ENCODE assay signal across 8 cellular contexts in the genomic region with DNA sequence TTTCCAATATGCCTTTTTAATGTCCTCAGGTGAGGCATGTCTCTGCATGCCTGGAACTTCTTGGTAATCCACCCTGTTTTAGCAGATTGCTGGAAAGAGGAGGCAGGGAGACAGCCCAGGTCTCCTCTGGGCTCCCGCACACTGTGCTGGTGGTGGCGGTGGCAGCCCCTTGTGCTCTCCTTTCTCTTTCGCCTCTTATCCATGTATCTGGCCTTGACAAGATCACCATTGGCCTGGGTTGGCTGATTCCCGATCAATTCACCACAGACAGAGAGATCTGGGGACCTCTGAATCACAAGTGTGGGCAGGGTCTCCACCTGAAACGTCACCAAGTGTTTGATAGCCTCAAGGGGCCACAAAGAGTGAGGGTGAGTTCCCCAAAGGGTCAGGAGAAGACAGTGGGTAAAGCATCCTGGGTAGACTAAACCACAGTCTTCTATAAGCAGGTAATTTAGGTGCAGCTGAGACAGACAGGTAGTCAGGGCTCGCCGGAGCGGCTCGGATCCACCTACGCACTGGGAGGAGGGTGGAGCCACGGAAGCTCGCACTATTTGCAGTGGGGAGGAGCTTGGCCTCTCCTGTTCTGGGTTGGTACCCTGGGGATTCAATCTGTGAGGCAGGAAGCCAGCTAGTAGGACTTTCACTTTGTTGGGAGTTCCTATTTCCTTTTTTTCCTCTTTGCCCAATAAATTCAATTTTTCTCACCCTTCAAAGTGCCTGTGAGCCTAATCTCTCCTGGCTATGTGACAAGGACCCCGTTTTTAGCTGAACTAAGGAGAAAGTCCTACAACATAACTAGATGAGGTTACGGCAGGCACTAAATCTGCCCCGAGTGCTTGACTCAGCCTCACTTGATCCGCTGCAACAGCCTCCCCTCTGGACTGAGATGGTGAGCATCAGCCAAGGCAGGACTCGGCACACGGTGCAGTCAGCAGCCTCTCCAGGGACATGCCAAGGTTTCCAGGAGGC. TPM values are rescaled to one million over a fixed set of nuclear protein-coding genes. Genes with fewer than 3 reads are reported as not detected.
DNase-seq lines count a peak whose midpoint lies in the region; ATAC-seq and TF ChIP-seq lines count a peak whose summit lies in the region.

No MANE protein-coding gene starts in this region.

- TF ChIP-seq CTCF in 22Rv1 (IDR thresholded peaks at IDR 0.05) (no peak), osteoblast (IDR thresholded peaks at IDR 0.05; ENCODE audit: extremely low read depth, low read depth, low read length) (no peak), upper lobe of left lung (IDR thresholded peaks at IDR 0.05) (no peak)

- no peaks in the 10 kb centered on the region for H3K27me3 ChIP-seq in osteoblast (ENCODE audit: insufficient read depth, low read length)
- H3K27me3 ChIP-seq in upper lobe of left lung = no peaks in the 10 kb centered on the region

- H2AFZ ChIP-seq in osteoblast (ENCODE audit: low read length) = peak overlapping the region; percentile 87

- no peaks in the 10 kb centered on the region for H3K36me3 ChIP-seq in osteoblast (ENCODE audit: insufficient read depth, low read length)
- no peaks in the 10 kb centered on the region for H3K36me3 ChIP-seq in upper lobe of left lung

- DNase-seq in NCI-H2107 treated with DMSO at 0.1 percent for 48 hours (lab: John Stamatoyannopoulos, UW; ENCODE audit: unreplicated experiment) (peak; percentile 84), fibroblast of peridontal ligament (ENCODE audit: extremely low read depth) (peak; percentile 59), osteoblast (ENCODE audit: insufficient read length, low spot score, missing footprints) (peak; percentile 85), upper lobe of left lung (peak; percentile 65 to 83)
- peak; percentile 67 for DNase-seq in activated CD8-positive, alpha-beta memory T cell treated with anti-CD3 and anti-CD28 coated beads for 24 hours

- no peaks in the 10 kb centered on the region for H3K9me3 ChIP-seq in osteoblast (ENCODE audit: low read depth, low read length)
- H3K9me3 ChIP-seq in upper lobe of left lung = no peaks in the 10 kb centered on the region

- peak overlapping the region; percentile 79 for H3K4me2 ChIP-seq in osteoblast (ENCODE audit: insufficient read depth, low read length)

- H3K79me2 ChIP-seq in osteoblast (ENCODE audit: insufficient read depth, low read length) = no peaks in the 10 kb centered on the region

- TF ChIP-seq EP300 in upper lobe of left lung (IDR thresholded peaks at IDR 0.05) = no peak

- ATAC-seq in HG02943 (IDR thresholded peaks at IDR 0.05; ENCODE audit: low read depth, unreplicated experiment) = peak; percentile 88
- peak; percentile 82 to 92 for ATAC-seq in upper lobe of left lung (ENCODE audit: low FRiP score in 2 of 2)

- TF ChIP-seq POLR2A in GM18526 (IDR thresholded peaks at IDR 0.05; ENCODE audit: extremely low read depth, insufficient read length) (peak; percentile 34), upper lobe of left lung (IDR thresholded peaks at IDR 0.05) (peak in 2 of 4 donors; percentile 24 to 56)

- H3K4me1 ChIP-seq in osteoblast (ENCODE audit: insufficient read depth, low read length) (peaks cover 54% of the 10 kb centered on the region), upper lobe of left lung (no peaks in the 10 kb centered on the region)

- no peaks in the 10 kb centered on the region for H4K20me1 ChIP-seq in osteoblast (ENCODE audit: insufficient read depth, low read length)

- H3K4me3 ChIP-seq in osteoblast (ENCODE audit: insufficient read depth, low read length) = peak overlapping the region; percentile 65
- peak overlapping the region in 3 of 4 donors; percentile 40 to 52 (median 51) for H3K4me3 ChIP-seq in upper lobe of left lung

- H3K27ac ChIP-seq in 22Rv1 (peak overlapping the region; percentile 43; the same call in 1 of the 2 replicates), osteoblast (ENCODE audit: low read depth, low read length) (peak overlapping the region; percentile 91), upper lobe of left lung (peak overlapping the region in 3 of 4 donors; percentile 54 to 66 (median 63))

- 34 to 40% methylated on average over 18 of the region's 18 CpGs for WGBS in upper lobe of left lung, 2 donors

RNA-seq across cellular contexts. Expression of a gene that starts 57.6 kb away (rescaled TPM):
- 2.5 and 3.8 TPM in 2 replicates for total RNA-seq in osteoblast
- 10 to 100 TPM in 1 of 6 donors, 1 to 10 TPM in 3, under 1 TPM in 2; 0.30 to 14.7 (median 2.1) TPM for total RNA-seq in upper lobe of left lung

Comparison
In these comparisons a context has a peak if more than half of its experiments do, and no peak if none do; other contexts are left out.
1. Peak in every context shown above with its lines: DNase-seq, ATAC-seq, H3K4me3 ChIP-seq and H3K27ac ChIP-seq.